ENCODE assay signal across 13 cellular contexts in the genomic region with DNA sequence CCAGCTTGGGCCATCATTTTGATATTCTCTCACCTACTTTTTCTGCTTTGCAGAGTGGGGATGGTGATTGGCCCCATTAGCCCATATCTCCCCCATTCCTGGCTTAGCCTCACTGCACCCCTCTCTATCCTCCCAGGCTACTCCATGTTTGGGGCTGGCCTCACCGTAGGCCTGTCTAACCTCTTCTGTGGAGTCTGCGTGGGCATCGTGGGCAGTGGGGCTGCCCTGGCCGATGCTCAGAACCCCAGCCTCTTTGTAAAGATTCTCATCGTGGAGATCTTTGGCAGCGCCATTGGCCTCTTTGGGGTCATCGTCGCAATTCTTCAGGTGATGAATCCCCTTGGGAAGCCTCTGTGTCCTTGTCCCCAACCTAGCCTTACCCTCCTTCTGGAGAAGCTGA. TPM values are rescaled to one million over a fixed set of nuclear protein-coding genes. Genes with fewer than 3 reads are reported as not detected.
DNase-seq lines count a peak whose midpoint lies in the region; TF ChIP-seq lines count a peak whose summit lies in the region.
"Had no signal": no experiment of that assay in that cellular context is flagged by ENCODE, and none has a peak within 500 bp of the region (broad histone marks: within the 10 kb centered on the region; RNA-seq: fewer than 3 reads in every experiment).

No MANE protein-coding gene starts in this region.

- no peaks in the 10 kb centered on the region for H3F3A ChIP-seq in neural cell (ENCODE audit: insufficient read depth, low read length, poor library complexity, severe bottlenecking)

- TF ChIP-seq POLR2A in vagina (IDR thresholded peaks at IDR 0.05): no peak

- H3K27me3 Mint-ChIP-seq in CD4-positive, alpha-beta memory T cell: no peaks in the 10 kb centered on the region
- peaks cover 4% of the 10 kb centered on the region for H3K27me3 Mint-ChIP-seq in brain

- no peak for TF ChIP-seq EP300 in neural cell (conservative IDR thresholded peaks at IDR 0.05; ENCODE audit: poor library complexity, severe bottlenecking)

- peak overlapping the region; percentile 22 to 98 (median 70) for H3K4me3 Mint-ChIP-seq in CD4-positive, alpha-beta memory T cell
- H3K4me3 Mint-ChIP-seq in brain: peak overlapping the region; percentile 90 to 97 (median 97)

- TF ChIP-seq CTCF in HFF-Myc (IDR thresholded peaks at IDR 0.05; ENCODE audit: low read depth, low read length, missing control alignments) (no peak), brain (conservative IDR thresholded peaks at IDR 0.05) (no peak), neural cell (IDR thresholded peaks at IDR 0.05; ENCODE audit: poor library complexity, severe bottlenecking) (no peak), vagina (IDR thresholded peaks at IDR 0.05) (no peak)

- intact Hi-C loops in CD4-positive, alpha-beta memory T cell (cut with micrococcal nuclease): no loop called here
- intact Hi-C loops in vagina (cut with DNase I): no loop called here

- H3K27ac ChIP-seq in CD4-positive, alpha-beta memory T cell (ENCODE audit: low read depth, low read length): no peak overlapping the region
- H3K27ac ChIP-seq in neural cell (ENCODE audit: low read length) (no peak overlapping the region), vagina (no peak overlapping the region)
- H3K27ac ChIP-seq: foreskin keratinocyte had no signal

- H3K79me2 ChIP-seq in neural cell (replicated peaks; ENCODE audit: insufficient read depth, low read length): peaks cover 40% of the 10 kb centered on the region

- TF ChIP-seq RAD21 in neural cell (conservative IDR thresholded peaks at IDR 0.05): no peak

- no peak overlapping the region for H3K9ac ChIP-seq in neural cell (ENCODE audit: low read length)

- H3K27ac Mint-ChIP-seq in CD4-positive, alpha-beta memory T cell: peak overlapping the region in 2 of 7 donors; percentile 70 to 96
- peak overlapping the region in 4 of 5 experiments; percentile 30 to 96 (median 48) for H3K27ac Mint-ChIP-seq in brain

- CTCF ChIA-PET in CD4-positive, alpha-beta memory T cell (lab: Charles Lee; ENCODE audit: partially characterized antibody): no interaction called here

- H3K9me2 ChIP-seq in neural cell (ENCODE audit: insufficient read depth, low read length): no peaks in the 10 kb centered on the region

- peaks cover 3% of the 10 kb centered on the region for H4K20me1 ChIP-seq in neural cell (ENCODE audit: insufficient read depth)

- H3K9me3 ChIP-seq in CD4-positive, alpha-beta memory T cell (ENCODE audit: control insufficient read depth in 1 of 2, low read length in 2 of 2): no peaks in the 10 kb centered on the region
- H3K9me3 ChIP-seq in neural cell (ENCODE audit: low read length): no peaks in the 10 kb centered on the region
- no peaks in the 10 kb centered on the region for H3K9me3 ChIP-seq in vagina

- H3K4me2 ChIP-seq in neural cell (ENCODE audit: low read length): no peak overlapping the region

- no peak for DNase-seq in CD4-positive, alpha-beta memory T cell
- DNase-seq in HFF-Myc (ENCODE audit: extremely low read depth, low read depth): no peak
- no peak for DNase-seq in stimulated activated naive CD4-positive, alpha-beta T cell (lab: John Stamatoyannopoulos, UW)
- DNase-seq in vagina (ENCODE audit: extremely low spot score in 2 of 2): no peak
- no peak for DNase-seq in T1000 (lab: John Stamatoyannopoulos, UW)
- DNase-seq: activated gamma-delta T cell treated with Interleukin-2 at 50 U/mL for 16 hours, cortex of kidney, foreskin keratinocyte, KBM-7, NCI-H2171 treated with DMSO at 0.1 percent for 48 hours, nucleus accumbens had no signal

- peaks cover 24 to 52% of the 10 kb centered on the region in 2 donors for H3K36me3 Mint-ChIP-seq in CD4-positive, alpha-beta memory T cell
- peaks cover 39% of the 10 kb centered on the region for H3K36me3 Mint-ChIP-seq in brain

- no peaks in the 10 kb centered on the region for H3K9me3 Mint-ChIP-seq in CD4-positive, alpha-beta memory T cell
- H3K9me3 Mint-ChIP-seq in brain: no peaks in the 10 kb centered on the region

- H3K4me1 ChIP-seq in CD4-positive, alpha-beta memory T cell (ENCODE audit: insufficient read depth, low read length): peaks cover 48% of the 10 kb centered on the region
- H3K4me1 ChIP-seq in vagina: peaks cover 67% of the 10 kb centered on the region

- POLR2A ChIA-PET in CD4-positive, alpha-beta memory T cell (lab: Charles Lee; ENCODE audit: partially characterized antibody): interaction anchor here (1.1 to 3.0 kb wide), 3 partner anchors 12 to 54 kb away, joined by 4 to 11 read pairs (median 6); no protein-coding TSS in a partner anchor

- H3K27me3 ChIP-seq in CD4-positive, alpha-beta memory T cell (ENCODE audit: insufficient read depth, low read length): no peaks in the 10 kb centered on the region
- H3K27me3 ChIP-seq in neural cell (ENCODE audit: insufficient read depth, low read depth, low read length) (no peaks in the 10 kb centered on the region), vagina (no peaks in the 10 kb centered on the region)
- H3K27me3 ChIP-seq: foreskin keratinocyte had no signal

- no peak overlapping the region for H2AFZ ChIP-seq in neural cell (ENCODE audit: low read depth, low read length)

- H3K4me3 ChIP-seq in CD4-positive, alpha-beta memory T cell (ENCODE audit: low read length in 2 of 2): no peak overlapping the region
- peak overlapping the region; percentile 86; the same call in 1 of the 2 replicates for H3K4me3 ChIP-seq in HFF-Myc (replicated peaks; ENCODE audit: low read depth, low read length)
- H3K4me3 ChIP-seq in neural cell (ENCODE audit: low read length): peak overlapping the region; percentile 94
- no peak overlapping the region for H3K4me3 ChIP-seq in vagina

- peaks cover 37 to 68% (median 53%) of the 10 kb centered on the region in 4 donors for H3K4me1 Mint-ChIP-seq in CD4-positive, alpha-beta memory T cell
- H3K4me1 Mint-ChIP-seq in brain: peaks cover 62% of the 10 kb centered on the region

- peaks cover 29% of the 10 kb centered on the region for H3K36me3 ChIP-seq in CD4-positive, alpha-beta memory T cell (ENCODE audit: insufficient read depth, low read length)
- H3K36me3 ChIP-seq in neural cell (ENCODE audit: insufficient read depth, low read length) (no peaks in the 10 kb centered on the region), vagina (peaks cover 0 to 20% of the 10 kb centered on the region in 2 donors)

TF ChIP-seq in neural cell, 6 proteins besides CTCF, POLR2A, EP300 and RAD21 (continues in another document):
- TF ChIP-seq MXI1 (conservative IDR thresholded peaks at IDR 0.05; ENCODE audit: poor library complexity, severe bottlenecking): no peak
- no peak for TF ChIP-seq EZH2 (IDR thresholded peaks at IDR 0.05; ENCODE audit: borderline replicate concordance, insufficient read depth, low read length, poor library complexity, severe bottlenecking)
- TF ChIP-seq, protein P1, sequence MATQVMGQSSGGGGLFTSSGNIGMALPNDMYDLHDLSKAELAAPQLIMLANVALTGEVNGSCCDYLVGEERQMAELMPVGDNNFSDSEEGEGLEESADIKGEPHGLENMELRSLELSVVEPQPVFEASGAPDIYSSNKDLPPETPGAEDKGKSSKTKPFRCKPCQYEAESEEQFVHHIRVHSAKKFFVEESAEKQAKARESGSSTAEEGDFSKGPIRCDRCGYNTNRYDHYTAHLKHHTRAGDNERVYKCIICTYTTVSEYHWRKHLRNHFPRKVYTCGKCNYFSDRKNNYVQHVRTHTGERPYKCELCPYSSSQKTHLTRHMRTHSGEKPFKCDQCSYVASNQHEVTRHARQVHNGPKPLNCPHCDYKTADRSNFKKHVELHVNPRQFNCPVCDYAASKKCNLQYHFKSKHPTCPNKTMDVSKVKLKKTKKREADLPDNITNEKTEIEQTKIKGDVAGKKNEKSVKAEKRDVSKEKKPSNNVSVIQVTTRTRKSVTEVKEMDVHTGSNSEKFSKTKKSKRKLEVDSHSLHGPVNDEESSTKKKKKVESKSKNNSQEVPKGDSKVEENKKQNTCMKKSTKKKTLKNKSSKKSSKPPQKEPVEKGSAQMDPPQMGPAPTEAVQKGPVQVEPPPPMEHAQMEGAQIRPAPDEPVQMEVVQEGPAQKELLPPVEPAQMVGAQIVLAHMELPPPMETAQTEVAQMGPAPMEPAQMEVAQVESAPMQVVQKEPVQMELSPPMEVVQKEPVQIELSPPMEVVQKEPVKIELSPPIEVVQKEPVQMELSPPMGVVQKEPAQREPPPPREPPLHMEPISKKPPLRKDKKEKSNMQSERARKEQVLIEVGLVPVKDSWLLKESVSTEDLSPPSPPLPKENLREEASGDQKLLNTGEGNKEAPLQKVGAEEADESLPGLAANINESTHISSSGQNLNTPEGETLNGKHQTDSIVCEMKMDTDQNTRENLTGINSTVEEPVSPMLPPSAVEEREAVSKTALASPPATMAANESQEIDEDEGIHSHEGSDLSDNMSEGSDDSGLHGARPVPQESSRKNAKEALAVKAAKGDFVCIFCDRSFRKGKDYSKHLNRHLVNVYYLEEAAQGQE (IDR thresholded peaks at IDR 0.05; ENCODE audit: borderline replicate concordance): no peak
- no peak for TF ChIP-seq POLR2AphosphoS5 (IDR thresholded peaks at IDR 0.05)

RNA-seq across cellular contexts. Expression of a gene that starts 2.1 kb away (rescaled TPM):
- 1 to 10 TPM in 1 of 2 experiments, under 1 TPM in 1; 0.58 to 2.1 TPM for total RNA-seq in CD4-positive, alpha-beta memory T cell
- polyA plus RNA-seq in CD4-positive, alpha-beta memory T cell: 1 to 10 TPM in 1 of 2 donors, under 1 TPM in 1; 0.26 to 1.5 TPM
- polyA plus RNA-seq in brain (ENCODE audit: insufficient read depth, low read depth, low replicate concordance) (91.9 TPM), neural cell (129 and 147 TPM in 2 replicates)
- polyA minus RNA-seq in neural cell: 117 and 141 TPM in 2 replicates
- total RNA-seq in vagina: 31.4 TPM

RNA-seq across cellular contexts. Expression of a gene that starts 2.1 kb away (rescaled TPM):
- total RNA-seq in CD4-positive, alpha-beta memory T cell: 10 to 100 TPM; 59.8 to 73.9 TPM
- polyA plus RNA-seq in CD4-positive, alpha-beta memory T cell: 100 to 1,000 TPM; 186 to 310 TPM
- polyA plus RNA-seq in brain (ENCODE audit: insufficient read depth, low read depth, low replicate concordance) (273 TPM), neural cell (580 and 705 TPM in 2 replicates)
- polyA minus RNA-seq in neural cell: 239 and 250 TPM in 2 replicates
- total RNA-seq in vagina: 71.5 TPM

RNA-seq across cellular contexts. Expression of a gene that starts 7.1 kb away (rescaled TPM):
- 10 to 100 TPM; 25.5 to 28.5 TPM for total RNA-seq in CD4-positive, alpha-beta memory T cell
- polyA plus RNA-seq in CD4-positive, alpha-beta memory T cell: 10 to 100 TPM; 29.1 to 33.1 TPM
- polyA plus RNA-seq in brain (ENCODE audit: insufficient read depth, low read depth, low replicate concordance): 27.6 TPM
- polyA plus RNA-seq in neural cell: 26.0 and 29.2 TPM in 2 replicates
- polyA minus RNA-seq in neural cell: 13.1 and 16.3 TPM in 2 replicates
- total RNA-seq in vagina: 15.2 TPM

RNA-seq across cellular contexts. Expression of a gene that starts 14.5 kb away (rescaled TPM):
- 1 to 10 TPM; 1.5 to 1.9 TPM for total RNA-seq in CD4-positive, alpha-beta memory T cell
- 1 to 10 TPM; 1.1 to 1.4 TPM for polyA plus RNA-seq in CD4-positive, alpha-beta memory T cell
- polyA plus RNA-seq in brain (ENCODE audit: insufficient read depth, low read depth, low replicate concordance): 18.4 TPM
- 16.3 and 16.5 TPM in 2 replicates for polyA plus RNA-seq in neural cell
- polyA minus RNA-seq in neural cell: 3.2 and 4.2 TPM in 2 replicates
- total RNA-seq in vagina: 14.5 TPM

RNA-seq across cellular contexts. Expression of a gene that starts 30.1 kb away (rescaled TPM):
- 10 to 100 TPM; 18.5 to 20.0 TPM for total RNA-seq in CD4-positive, alpha-beta memory T cell
- 10 to 100 TPM in 1 of 2 donors, 1 to 10 TPM in 1; 7.5 to 16.8 TPM for polyA plus RNA-seq in CD4-positive, alpha-beta memory T cell
- polyA plus RNA-seq in brain (ENCODE audit: insufficient read depth, low read depth, low replicate concordance) (99.2 TPM), neural cell (29.8 and 38.4 TPM in 2 replicates)
- polyA minus RNA-seq in neural cell: 36.6 and 39.0 TPM in 2 replicates
- total RNA-seq in vagina: 34.6 TPM

Comparison
In these comparisons a context has a peak if more than half of its experiments do, and no peak if none do; other contexts are left out.
1. H3K4me3 ChIP-seq: peak in HFF-Myc (single experiment) and neural cell (single experiment); none in CD4-positive, alpha-beta memory T cell (0 of 2) and vagina (0 of 2).
2. RNA of a gene that starts 2.1 kb away (polyA plus RNA-seq): 129 to 147 TPM in neural cell and 91.9 TPM in brain (single experiment); 0.26 to 1.5 TPM in CD4-positive, alpha-beta memory T cell; every median in the first group is over 10 times any median in the second.